ENCODE assay signal across 1 cellular context in the genomic region with DNA sequence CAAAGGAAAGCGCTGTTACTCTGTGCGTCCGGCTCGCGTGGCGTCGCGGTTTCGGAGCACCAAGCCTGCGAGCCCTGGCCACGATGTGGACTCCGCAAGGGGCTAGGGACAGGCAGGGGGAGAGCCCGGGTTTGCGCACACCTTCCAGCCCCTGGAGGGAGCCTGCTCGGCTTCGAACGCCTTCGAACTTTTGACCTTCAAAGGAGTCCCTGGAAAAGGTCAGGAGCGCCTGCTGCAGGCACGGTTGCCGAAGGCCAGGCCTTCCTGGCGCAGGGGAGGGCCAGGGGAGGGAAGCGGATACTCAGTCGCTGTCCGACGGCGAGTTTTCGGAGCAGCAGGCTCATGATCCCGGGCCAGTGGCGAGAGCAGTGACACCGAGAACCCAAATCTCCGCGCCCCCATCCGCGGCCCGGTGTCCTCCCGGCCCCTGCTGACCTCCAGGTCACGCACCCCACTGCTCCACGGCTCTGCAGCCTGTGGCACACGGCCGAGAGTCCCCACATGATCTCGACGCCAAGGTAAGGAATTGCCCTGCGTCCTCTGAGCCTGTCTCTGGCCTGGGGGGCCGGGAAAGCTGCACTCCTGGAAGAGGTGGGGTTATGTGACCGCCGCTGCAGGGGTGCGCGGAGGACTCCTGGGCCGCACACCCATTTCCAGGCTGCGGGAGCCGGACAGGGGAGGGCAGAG.
TF ChIP-seq lines count a peak whose summit lies in the region.

No MANE protein-coding gene starts in this region.

TF ChIP-seq in H1, 55 proteins besides CTCF, POLR2A, EP300 and RAD21 (continued from another document):
- TF ChIP-seq JUND (IDR thresholded peaks at IDR 0.05; ENCODE audit: low read length): no peak
- no peak for TF ChIP-seq SIRT6 (IDR thresholded peaks at IDR 0.05; ENCODE audit: low read length)
- TF ChIP-seq BCL11A (IDR thresholded peaks at IDR 0.05; ENCODE audit: low read depth in 2 of 2, low read length in 2 of 2): no peak
- TF ChIP-seq CHD1 (IDR thresholded peaks at IDR 0.05; ENCODE audit: low read depth, low read length): no peak
- no peak for TF ChIP-seq CBX8 (IDR thresholded peaks at IDR 0.05; ENCODE audit: borderline replicate concordance, low read depth, low read length)
- no peak for TF ChIP-seq POLR2AphosphoS5 (IDR thresholded peaks at IDR 0.05; ENCODE audit: low read depth, low read length)
- TF ChIP-seq SP1 (IDR thresholded peaks at IDR 0.05; ENCODE audit: low read depth, low read length): no peak
- TF ChIP-seq PHF8 (conservative IDR thresholded peaks at IDR 0.05; ENCODE audit: low read depth, low read length): no peak
- no peak for TF ChIP-seq ZNF274 (IDR thresholded peaks at IDR 0.05; ENCODE audit: borderline replicate concordance, extremely low read depth, low read length)
- TF ChIP-seq, protein P1, sequence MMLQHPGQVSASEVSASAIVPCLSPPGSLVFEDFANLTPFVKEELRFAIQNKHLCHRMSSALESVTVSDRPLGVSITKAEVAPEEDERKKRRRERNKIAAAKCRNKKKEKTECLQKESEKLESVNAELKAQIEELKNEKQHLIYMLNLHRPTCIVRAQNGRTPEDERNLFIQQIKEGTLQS (IDR thresholded peaks at IDR 0.05; ENCODE audit: insufficient read depth, low read depth, low read length): no peak
- TF ChIP-seq HDAC2 (IDR thresholded peaks at IDR 0.05; ENCODE audit: borderline replicate concordance in 1 of 2, low read depth in 2 of 2, low read length in 2 of 2): no peak
- TF ChIP-seq, protein P2, sequence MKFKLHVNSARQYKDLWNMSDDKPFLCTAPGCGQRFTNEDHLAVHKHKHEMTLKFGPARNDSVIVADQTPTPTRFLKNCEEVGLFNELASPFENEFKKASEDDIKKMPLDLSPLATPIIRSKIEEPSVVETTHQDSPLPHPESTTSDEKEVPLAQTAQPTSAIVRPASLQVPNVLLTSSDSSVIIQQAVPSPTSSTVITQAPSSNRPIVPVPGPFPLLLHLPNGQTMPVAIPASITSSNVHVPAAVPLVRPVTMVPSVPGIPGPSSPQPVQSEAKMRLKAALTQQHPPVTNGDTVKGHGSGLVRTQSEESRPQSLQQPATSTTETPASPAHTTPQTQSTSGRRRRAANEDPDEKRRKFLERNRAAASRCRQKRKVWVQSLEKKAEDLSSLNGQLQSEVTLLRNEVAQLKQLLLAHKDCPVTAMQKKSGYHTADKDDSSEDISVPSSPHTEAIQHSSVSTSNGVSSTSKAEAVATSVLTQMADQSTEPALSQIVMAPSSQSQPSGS (IDR thresholded peaks at IDR 0.05; ENCODE audit: low read length): no peak
- TF ChIP-seq, protein P3, sequence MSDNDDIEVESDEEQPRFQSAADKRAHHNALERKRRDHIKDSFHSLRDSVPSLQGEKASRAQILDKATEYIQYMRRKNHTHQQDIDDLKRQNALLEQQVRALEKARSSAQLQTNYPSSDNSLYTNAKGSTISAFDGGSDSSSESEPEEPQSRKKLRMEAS (IDR thresholded peaks at IDR 0.05): peak; percentile 85
- TF ChIP-seq, protein P4, sequence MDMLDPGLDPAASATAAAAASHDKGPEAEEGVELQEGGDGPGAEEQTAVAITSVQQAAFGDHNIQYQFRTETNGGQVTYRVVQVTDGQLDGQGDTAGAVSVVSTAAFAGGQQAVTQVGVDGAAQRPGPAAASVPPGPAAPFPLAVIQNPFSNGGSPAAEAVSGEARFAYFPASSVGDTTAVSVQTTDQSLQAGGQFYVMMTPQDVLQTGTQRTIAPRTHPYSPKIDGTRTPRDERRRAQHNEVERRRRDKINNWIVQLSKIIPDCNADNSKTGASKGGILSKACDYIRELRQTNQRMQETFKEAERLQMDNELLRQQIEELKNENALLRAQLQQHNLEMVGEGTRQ (IDR thresholded peaks at IDR 0.05; ENCODE audit: low read length): no peak
- TF ChIP-seq CEBPB (IDR thresholded peaks at IDR 0.05; ENCODE audit: low read depth, low read length): no peak
- TF ChIP-seq GABPA (IDR thresholded peaks at IDR 0.05; ENCODE audit: borderline replicate concordance, insufficient read depth, low read length): no peak
- no peak for TF ChIP-seq CBX5 (IDR thresholded peaks at IDR 0.05; ENCODE audit: low read depth, low read length)
- TF ChIP-seq SRF (IDR thresholded peaks at IDR 0.05; ENCODE audit: low read depth, low read length): no peak
- TF ChIP-seq CTBP2 (IDR thresholded peaks at IDR 0.05; ENCODE audit: borderline replicate concordance, insufficient read depth, insufficient read length, low read length): peak; percentile 81
- no peak for TF ChIP-seq GTF2F1 (IDR thresholded peaks at IDR 0.05; ENCODE audit: borderline replicate concordance, low read depth, low read length)
- TF ChIP-seq EZH2 (IDR thresholded peaks at IDR 0.05; ENCODE audit: low read depth, low read length, severe bottlenecking): peak; percentile 15
- TF ChIP-seq SP4 (IDR thresholded peaks at IDR 0.05; ENCODE audit: low read length): no peak
- TF ChIP-seq SP2 (IDR thresholded peaks at IDR 0.05; ENCODE audit: low read length): no peak
- TF ChIP-seq TBP (IDR thresholded peaks at IDR 0.05; ENCODE audit: low read depth, low read length): no peak
- TF ChIP-seq CHD2 (IDR thresholded peaks at IDR 0.05; ENCODE audit: low read length): no peak
- TF ChIP-seq, protein P5, sequence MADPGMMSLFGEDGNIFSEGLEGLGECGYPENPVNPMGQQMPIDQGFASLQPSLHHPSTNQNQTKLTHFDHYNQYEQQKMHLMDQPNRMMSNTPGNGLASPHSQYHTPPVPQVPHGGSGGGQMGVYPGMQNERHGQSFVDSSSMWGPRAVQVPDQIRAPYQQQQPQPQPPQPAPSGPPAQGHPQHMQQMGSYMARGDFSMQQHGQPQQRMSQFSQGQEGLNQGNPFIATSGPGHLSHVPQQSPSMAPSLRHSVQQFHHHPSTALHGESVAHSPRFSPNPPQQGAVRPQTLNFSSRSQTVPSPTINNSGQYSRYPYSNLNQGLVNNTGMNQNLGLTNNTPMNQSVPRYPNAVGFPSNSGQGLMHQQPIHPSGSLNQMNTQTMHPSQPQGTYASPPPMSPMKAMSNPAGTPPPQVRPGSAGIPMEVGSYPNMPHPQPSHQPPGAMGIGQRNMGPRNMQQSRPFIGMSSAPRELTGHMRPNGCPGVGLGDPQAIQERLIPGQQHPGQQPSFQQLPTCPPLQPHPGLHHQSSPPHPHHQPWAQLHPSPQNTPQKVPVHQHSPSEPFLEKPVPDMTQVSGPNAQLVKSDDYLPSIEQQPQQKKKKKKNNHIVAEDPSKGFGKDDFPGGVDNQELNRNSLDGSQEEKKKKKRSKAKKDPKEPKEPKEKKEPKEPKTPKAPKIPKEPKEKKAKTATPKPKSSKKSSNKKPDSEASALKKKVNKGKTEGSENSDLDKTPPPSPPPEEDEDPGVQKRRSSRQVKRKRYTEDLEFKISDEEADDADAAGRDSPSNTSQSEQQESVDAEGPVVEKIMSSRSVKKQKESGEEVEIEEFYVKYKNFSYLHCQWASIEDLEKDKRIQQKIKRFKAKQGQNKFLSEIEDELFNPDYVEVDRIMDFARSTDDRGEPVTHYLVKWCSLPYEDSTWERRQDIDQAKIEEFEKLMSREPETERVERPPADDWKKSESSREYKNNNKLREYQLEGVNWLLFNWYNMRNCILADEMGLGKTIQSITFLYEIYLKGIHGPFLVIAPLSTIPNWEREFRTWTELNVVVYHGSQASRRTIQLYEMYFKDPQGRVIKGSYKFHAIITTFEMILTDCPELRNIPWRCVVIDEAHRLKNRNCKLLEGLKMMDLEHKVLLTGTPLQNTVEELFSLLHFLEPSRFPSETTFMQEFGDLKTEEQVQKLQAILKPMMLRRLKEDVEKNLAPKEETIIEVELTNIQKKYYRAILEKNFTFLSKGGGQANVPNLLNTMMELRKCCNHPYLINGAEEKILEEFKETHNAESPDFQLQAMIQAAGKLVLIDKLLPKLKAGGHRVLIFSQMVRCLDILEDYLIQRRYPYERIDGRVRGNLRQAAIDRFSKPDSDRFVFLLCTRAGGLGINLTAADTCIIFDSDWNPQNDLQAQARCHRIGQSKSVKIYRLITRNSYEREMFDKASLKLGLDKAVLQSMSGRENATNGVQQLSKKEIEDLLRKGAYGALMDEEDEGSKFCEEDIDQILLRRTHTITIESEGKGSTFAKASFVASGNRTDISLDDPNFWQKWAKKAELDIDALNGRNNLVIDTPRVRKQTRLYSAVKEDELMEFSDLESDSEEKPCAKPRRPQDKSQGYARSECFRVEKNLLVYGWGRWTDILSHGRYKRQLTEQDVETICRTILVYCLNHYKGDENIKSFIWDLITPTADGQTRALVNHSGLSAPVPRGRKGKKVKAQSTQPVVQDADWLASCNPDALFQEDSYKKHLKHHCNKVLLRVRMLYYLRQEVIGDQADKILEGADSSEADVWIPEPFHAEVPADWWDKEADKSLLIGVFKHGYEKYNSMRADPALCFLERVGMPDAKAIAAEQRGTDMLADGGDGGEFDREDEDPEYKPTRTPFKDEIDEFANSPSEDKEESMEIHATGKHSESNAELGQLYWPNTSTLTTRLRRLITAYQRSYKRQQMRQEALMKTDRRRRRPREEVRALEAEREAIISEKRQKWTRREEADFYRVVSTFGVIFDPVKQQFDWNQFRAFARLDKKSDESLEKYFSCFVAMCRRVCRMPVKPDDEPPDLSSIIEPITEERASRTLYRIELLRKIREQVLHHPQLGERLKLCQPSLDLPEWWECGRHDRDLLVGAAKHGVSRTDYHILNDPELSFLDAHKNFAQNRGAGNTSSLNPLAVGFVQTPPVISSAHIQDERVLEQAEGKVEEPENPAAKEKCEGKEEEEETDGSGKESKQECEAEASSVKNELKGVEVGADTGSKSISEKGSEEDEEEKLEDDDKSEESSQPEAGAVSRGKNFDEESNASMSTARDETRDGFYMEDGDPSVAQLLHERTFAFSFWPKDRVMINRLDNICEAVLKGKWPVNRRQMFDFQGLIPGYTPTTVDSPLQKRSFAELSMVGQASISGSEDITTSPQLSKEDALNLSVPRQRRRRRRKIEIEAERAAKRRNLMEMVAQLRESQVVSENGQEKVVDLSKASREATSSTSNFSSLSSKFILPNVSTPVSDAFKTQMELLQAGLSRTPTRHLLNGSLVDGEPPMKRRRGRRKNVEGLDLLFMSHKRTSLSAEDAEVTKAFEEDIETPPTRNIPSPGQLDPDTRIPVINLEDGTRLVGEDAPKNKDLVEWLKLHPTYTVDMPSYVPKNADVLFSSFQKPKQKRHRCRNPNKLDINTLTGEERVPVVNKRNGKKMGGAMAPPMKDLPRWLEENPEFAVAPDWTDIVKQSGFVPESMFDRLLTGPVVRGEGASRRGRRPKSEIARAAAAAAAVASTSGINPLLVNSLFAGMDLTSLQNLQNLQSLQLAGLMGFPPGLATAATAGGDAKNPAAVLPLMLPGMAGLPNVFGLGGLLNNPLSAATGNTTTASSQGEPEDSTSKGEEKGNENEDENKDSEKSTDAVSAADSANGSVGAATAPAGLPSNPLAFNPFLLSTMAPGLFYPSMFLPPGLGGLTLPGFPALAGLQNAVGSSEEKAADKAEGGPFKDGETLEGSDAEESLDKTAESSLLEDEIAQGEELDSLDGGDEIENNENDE (IDR thresholded peaks at IDR 0.05; ENCODE audit: insufficient replicate concordance, low read length): no peak
- TF ChIP-seq RXRA (IDR thresholded peaks at IDR 0.05; ENCODE audit: insufficient read depth, low read depth, low read length): no peak
- peak; percentile 73 for TF ChIP-seq SUZ12 (IDR thresholded peaks at IDR 0.05; ENCODE audit: low read length)
- TF ChIP-seq NRF1 (IDR thresholded peaks at IDR 0.05; ENCODE audit: low read depth, low read length): no peak
- no peak for TF ChIP-seq ASH2L (IDR thresholded peaks at IDR 0.05; ENCODE audit: low read length)
- no peak for TF ChIP-seq TAF7 (optimal IDR thresholded peaks at IDR 0.05; ENCODE audit: borderline replicate concordance, low read depth, low read length)
- no peak for TF ChIP-seq HDAC6 (IDR thresholded peaks at IDR 0.05; ENCODE audit: low read depth, low read length)
- no peak for TF ChIP-seq BACH1 (IDR thresholded peaks at IDR 0.05; ENCODE audit: low read length)
- no peak for TF ChIP-seq BRCA1 (IDR thresholded peaks at IDR 0.05; ENCODE audit: low read depth, low read length)
- TF ChIP-seq, protein P6, sequence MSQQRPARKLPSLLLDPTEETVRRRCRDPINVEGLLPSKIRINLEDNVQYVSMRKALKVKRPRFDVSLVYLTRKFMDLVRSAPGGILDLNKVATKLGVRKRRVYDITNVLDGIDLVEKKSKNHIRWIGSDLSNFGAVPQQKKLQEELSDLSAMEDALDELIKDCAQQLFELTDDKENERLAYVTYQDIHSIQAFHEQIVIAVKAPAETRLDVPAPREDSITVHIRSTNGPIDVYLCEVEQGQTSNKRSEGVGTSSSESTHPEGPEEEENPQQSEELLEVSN (IDR thresholded peaks at IDR 0.05): peak; percentile 51
- TF ChIP-seq KDM1A (IDR thresholded peaks at IDR 0.05; ENCODE audit: borderline replicate concordance, low read length): no peak
- no peak for TF ChIP-seq POU5F1 (IDR thresholded peaks at IDR 0.05; ENCODE audit: low read depth, low read length)
- TF ChIP-seq RNF2 (IDR thresholded peaks at IDR 0.05; ENCODE audit: borderline replicate concordance, low read depth, low read length, missing control alignments, poor library complexity, severe bottlenecking): no peak
- no peak for TF ChIP-seq EGR1 (IDR thresholded peaks at IDR 0.05; ENCODE audit: borderline replicate concordance, low read depth, low read length)
- no peak for TF ChIP-seq YY1 (IDR thresholded peaks at IDR 0.05; ENCODE audit: low read depth, low read length)
- TF ChIP-seq TEAD4 (IDR thresholded peaks at IDR 0.05; ENCODE audit: low read depth, low read length): no peak
- TF ChIP-seq TAF1 (IDR thresholded peaks at IDR 0.05; ENCODE audit: low read depth, low read length): no peak
- TF ChIP-seq KDM5A (IDR thresholded peaks at IDR 0.05; ENCODE audit: low read length): no peak
- TF ChIP-seq SIX5 (IDR thresholded peaks at IDR 0.05; ENCODE audit: low read depth, low read length): no peak
